ENCODE assay signal across 16 cellular contexts in genomic region chr12:2108166-2108565, GRCh38. TPM values are rescaled to one million over a fixed set of nuclear protein-coding genes. Genes with fewer than 3 reads are reported as not detected.
DNase-seq lines count a peak whose midpoint lies in the region; ATAC-seq and TF ChIP-seq lines count a peak whose summit lies in the region.
"Had no signal": no experiment of that assay in that cellular context is flagged by ENCODE, and none has a peak within 500 bp of the region (broad histone marks: within the 10 kb centered on the region; RNA-seq: fewer than 3 reads in every experiment).

No MANE protein-coding gene starts in this region.

- H2BK5ac ChIP-seq in neuronal stem cell (ENCODE audit: low read length), result no peak overlapping the region

- no peak for ATAC-seq in heart right ventricle
- ATAC-seq in Right ventricle myocardium inferior, result no peak
- no peak for ATAC-seq in upper lobe of right lung
- ATAC-seq: HCT116 had no signal

- no peak overlapping the region for H3K9ac ChIP-seq in neuronal stem cell (ENCODE audit: low read depth, low read length, poor library complexity)

- H2BK15ac ChIP-seq in neuronal stem cell (ENCODE audit: low read length), result peak overlapping the region; percentile 22

- no peak overlapping the region for H2BK12ac ChIP-seq in neuronal stem cell (ENCODE audit: low read length)

- no peak overlapping the region for H2BK120ac ChIP-seq in neuronal stem cell (ENCODE audit: low read depth, low read length)

- H3K14ac ChIP-seq in neuronal stem cell (ENCODE audit: low read length), result no peak overlapping the region

- 83 to 91% methylated on average over 8 of the region's 8 CpGs for WGBS in heart right ventricle, 2 donors
- no CpG with 5 or more reads among the region's 8 CpGs for WGBS in neuronal stem cell (ENCODE audit: extremely low coverage in 2 of 2, insufficient read length in 2 of 2, insufficient replicate concordance in 1 of 2), 2 donors

- peaks cover 2% of the 10 kb centered on the region for H3K79me1 ChIP-seq in neuronal stem cell (ENCODE audit: low read depth, low read length)

- no peaks in the 10 kb centered on the region for H3K27me3 ChIP-seq in heart right ventricle
- no peaks in the 10 kb centered on the region for H3K27me3 ChIP-seq in right atrium auricular region
- H3K27me3 ChIP-seq in neuronal stem cell (ENCODE audit: control insufficient read depth in 3 of 3, insufficient read depth in 3 of 3, low read depth in 1 of 3, low read length in 3 of 3), result peaks cover 0 to 4% (median 0%) of the 10 kb centered on the region in 3 experiments
- H3K27me3 ChIP-seq in upper lobe of right lung, result no peaks in the 10 kb centered on the region

- no peak overlapping the region for H3K4me2 ChIP-seq in neuronal stem cell (ENCODE audit: insufficient read depth, low read length, poor library complexity, severe bottlenecking)

- H3K9me3 ChIP-seq in heart right ventricle (no peaks in the 10 kb centered on the region), right atrium auricular region (no peaks in the 10 kb centered on the region), neuronal stem cell (replicated peaks in 1 of 2; ENCODE audit: control insufficient read depth in 2 of 2, insufficient read depth in 1 of 2, low read depth in 1 of 2, low read length in 2 of 2) (no peaks in the 10 kb centered on the region), upper lobe of right lung (no peaks in the 10 kb centered on the region)
- H3K9me3 ChIP-seq: Caco-2 had no signal

- H4K91ac ChIP-seq in neuronal stem cell (ENCODE audit: low read depth, low read length, poor library complexity), result no peak overlapping the region

- H3K18ac ChIP-seq in neuronal stem cell (ENCODE audit: low read length), result peak overlapping the region; percentile 51

- intact Hi-C loops in heart right ventricle (cut with DNase I), result no loop called here
- intact Hi-C loops in Right ventricle myocardium inferior (cut with DNase I), result no loop called here
- intact Hi-C loops in upper lobe of right lung (cut with DNase I), result no loop called here

- DNase-seq in heart right ventricle (no peak), Right ventricle myocardium inferior (ENCODE audit: missing footprints) (no peak), right atrium auricular region (ENCODE audit: low spot score) (no peak), neuronal stem cell (ENCODE audit: low spot score) (no peak), upper lobe of right lung (peak; percentile 22), AG08396 (ENCODE audit: low spot score) (no peak)
- no peak for DNase-seq in activated CD4-positive, alpha-beta T cell treated with anti-CD3 and anti-CD28 coated beads for 1 hour
- DNase-seq: ACHN; AML-193; Caco-2; CD4-positive, alpha-beta T cell; GOT3; H7; IMR-90 had no signal

- no peak overlapping the region for H3K4ac ChIP-seq in neuronal stem cell (ENCODE audit: low read length)

- no peak overlapping the region for H2AFZ ChIP-seq in neuronal stem cell (ENCODE audit: low read length)

- no peak overlapping the region for H3K23ac ChIP-seq in neuronal stem cell (ENCODE audit: low read depth, low read length, poor library complexity)

- H3K36me3 ChIP-seq in heart right ventricle (no peaks in the 10 kb centered on the region), right atrium auricular region (no peaks in the 10 kb centered on the region), neuronal stem cell (replicated peaks in 1 of 2; ENCODE audit: control insufficient read depth in 2 of 2, insufficient read depth in 2 of 2, low read length in 2 of 2) (no peaks in the 10 kb centered on the region), upper lobe of right lung (no peaks in the 10 kb centered on the region)

- no peak overlapping the region for H2AK5ac ChIP-seq in neuronal stem cell (ENCODE audit: low read depth, low read length)

- no peak overlapping the region for H4K8ac ChIP-seq in neuronal stem cell (ENCODE audit: low read depth, low read length)

- peaks cover 18 to 77% (median 43%) of the 10 kb centered on the region in 9 donors for H3K4me1 ChIP-seq in heart right ventricle
- peaks cover 0 to 47% of the 10 kb centered on the region in 2 donors for H3K4me1 ChIP-seq in right atrium auricular region
- H3K4me1 ChIP-seq in neuronal stem cell (ENCODE audit: control insufficient read depth in 2 of 2, insufficient read depth in 1 of 2, low read depth in 1 of 2, low read length in 2 of 2), result peaks cover 0 to 5% of the 10 kb centered on the region in 2 donors
- peaks cover 3% of the 10 kb centered on the region for H3K4me1 ChIP-seq in upper lobe of right lung

- TF ChIP-seq CTCF in heart right ventricle (IDR thresholded peaks at IDR 0.05) (no peak), right atrium auricular region (IDR thresholded peaks at IDR 0.05) (no peak), upper lobe of right lung (IDR thresholded peaks at IDR 0.05) (no peak)

- H3K4me3 ChIP-seq in heart right ventricle, result no peak overlapping the region
- H3K4me3 ChIP-seq in right atrium auricular region, result no peak overlapping the region
- no peak overlapping the region for H3K4me3 ChIP-seq in neuronal stem cell (ENCODE audit: low read length in 2 of 2)
- H3K4me3 ChIP-seq in upper lobe of right lung, result no peak overlapping the region

- H3K27ac ChIP-seq in heart right ventricle (peak overlapping the region in 7 of 10 donors; percentile 2 to 80 (median 22)), right atrium auricular region (peak overlapping the region; percentile 64 to 75), neuronal stem cell (replicated peaks; ENCODE audit: low read length) (no peak overlapping the region), upper lobe of right lung (no peak overlapping the region)
- H3K27ac ChIP-seq: C4-2B had no signal

RNA-seq across cellular contexts. Expression of gene CACNA1C, which starts 55.4 kb away (rescaled TPM):
- total RNA-seq in heart right ventricle (100 to 1,000 TPM; 146 to 222 (median 187) TPM), Right ventricle myocardium inferior (171 TPM), right atrium auricular region (10 to 100 TPM; 83.1 to 93.6 TPM), upper lobe of right lung (15.6 TPM)
- polyA plus RNA-seq in heart right ventricle, result 10 to 100 TPM; 19.1 to 68.9 TPM
- polyA plus RNA-seq in neuronal stem cell (2013, experiment 1 of 2), result 1.4 TPM
- 1.0 TPM for polyA plus RNA-seq in neuronal stem cell (2013, experiment 2 of 2)
- total RNA-seq: Caco-2 had no signal

Comparison
In these comparisons a context has a peak if more than half of its experiments do, and no peak if none do; other contexts are left out.
1. H3K27ac ChIP-seq: peak in heart right ventricle (7 of 10) and right atrium auricular region (2 of 2); none in neuronal stem cell (single experiment) and upper lobe of right lung (single experiment).